In genomic region chr5:150173154-150173553, GRCh38 we compare ENCODE assay signal across 27 cellular contexts. TPM values are rescaled to one million over a fixed set of nuclear protein-coding genes. Genes with fewer than 3 reads are reported as not detected.
DNase-seq lines count a peak whose midpoint lies in the region; ATAC-seq and TF ChIP-seq lines count a peak whose summit lies in the region.
"Had no signal": no experiment of that assay in that cellular context is flagged by ENCODE, and none has a peak within 500 bp of the region (broad histone marks: within the 10 kb centered on the region; RNA-seq: fewer than 3 reads in every experiment).

No MANE protein-coding gene starts in this region.

- H3K9me3 ChIP-seq in IMR-90 (ENCODE audit: control insufficient read depth, insufficient read depth, low read length) (no peaks in the 10 kb centered on the region), mucosa of descending colon (no peaks in the 10 kb centered on the region), transverse colon (no peaks in the 10 kb centered on the region)
- H3K9me3 ChIP-seq: BE2C had no signal

- CTCF ChIA-PET in IMR-90 (lab: Yijun Ruan, JAX) = interaction anchor here (1.0 kb wide), 1 partner anchor 8 kb away, joined by 3 read pairs; no protein-coding TSS in a partner anchor

- no peak overlapping the region for H2BK5ac ChIP-seq in IMR-90 (ENCODE audit: low read depth, low read length, poor library complexity, severe bottlenecking)

- H3K27me3 ChIP-seq in IMR-90 (ENCODE audit: control insufficient read depth, insufficient read depth, low read length) (peaks cover 25% of the 10 kb centered on the region), dorsolateral prefrontal cortex (peaks cover 0 to 4% (median 0%) of the 10 kb centered on the region in 45 donors), transverse colon (no peaks in the 10 kb centered on the region)
- H3K27me3 ChIP-seq: BE2C, MG63 had no signal

- peaks cover 10% of the 10 kb centered on the region for H3K4me1 ChIP-seq in IMR-90 (ENCODE audit: control insufficient read depth, insufficient read depth, low read length)
- H3K4me1 ChIP-seq in mucosa of descending colon (ENCODE audit: low read depth) = peaks cover 69% of the 10 kb centered on the region
- H3K4me1 ChIP-seq in transverse colon = peaks cover 13 to 76% (median 52%) of the 10 kb centered on the region in 4 donors

- H3K56ac ChIP-seq in IMR-90 (ENCODE audit: extremely low read depth, insufficient read depth, low read length) = no peak overlapping the region

- H3K36me3 ChIP-seq in IMR-90 (ENCODE audit: control insufficient read depth, insufficient read depth, low read length) (no peaks in the 10 kb centered on the region), mucosa of descending colon (ENCODE audit: low read depth) (no peaks in the 10 kb centered on the region), transverse colon (peaks cover 0 to 3% (median 0%) of the 10 kb centered on the region in 4 donors)
- H3K36me3 ChIP-seq: BE2C, MG63 had no signal

- H3K79me1 ChIP-seq in IMR-90 (ENCODE audit: low read depth in 1 of 2, low read length in 2 of 2) = no peaks in the 10 kb centered on the region

- no CpG with 5 or more reads among the region's 3 CpGs for WGBS in IMR-90 (ENCODE audit: extremely low coverage in 2 of 2, insufficient read length in 1 of 2), 2 experiments
- WGBS in transverse colon (ENCODE audit: low coverage in 1 of 2), 2 donors = 50 to 58% methylated on average over 2 to 3 of the region's 3 CpGs

- no peak overlapping the region for H4K5ac ChIP-seq in IMR-90 (ENCODE audit: low read depth, low read length)

- H4K91ac ChIP-seq in IMR-90 (ENCODE audit: insufficient read depth, low read depth, low read length) = no peak overlapping the region

- H2AFZ ChIP-seq in IMR-90 (replicated peaks; ENCODE audit: low read length, poor library complexity) = no peak overlapping the region

- H3K4ac ChIP-seq in IMR-90 (ENCODE audit: low read depth, low read length) = no peak overlapping the region

- no peak for TF ChIP-seq RAD21 in IMR-90 (IDR thresholded peaks at IDR 0.05; ENCODE audit: low read length)

- no peak overlapping the region for H3K23ac ChIP-seq in IMR-90 (ENCODE audit: low read depth, low read length)

- in situ Hi-C loops in IMR-90 (cut with MboI; ENCODE audit: low sequenced_read_pairs) (loop anchor here (5.0 kb wide), 1 partner anchor 34 kb away; no protein-coding TSS in a partner anchor), transverse colon (cut with MboI; ENCODE audit: low pct_ligation_motif_present in 1 of 4, low pct_unique_long_range_greater_than_20kb in 1 of 4, low sequenced_read_pairs in 3 of 4) (loop anchor here in 2 of 4 donors (25.0 kb wide), 1 partner anchor 264 kb away; the partner anchor contains the start of gene RPS14 (in 2 of the 2))

- no peak overlapping the region for H3K9ac ChIP-seq in IMR-90 (ENCODE audit: low read depth, low read length)

- POLR2A ChIA-PET in IMR-90 (lab: Charles Lee; ENCODE audit: unreplicated experiment) = no interaction called here

- no peak overlapping the region for H2BK120ac ChIP-seq in IMR-90 (ENCODE audit: low read depth, low read length)

- BruUV-seq in IMR-90 (replicated peaks; lab: Mats Ljungman, UMichigan) = no TSS peak

- no peak overlapping the region for H3K4me2 ChIP-seq in IMR-90 (ENCODE audit: low read depth, low read length)

- no peak overlapping the region for H2AK9ac ChIP-seq in IMR-90 (replicated peaks; ENCODE audit: low read depth, low read length, poor library complexity)

- H3K4me3 ChIP-seq in IMR-90 (ENCODE audit: insufficient read depth, low read depth, low read length) (no peak overlapping the region), dorsolateral prefrontal cortex (no peak overlapping the region), mucosa of descending colon (no peak overlapping the region), transverse colon (no peak overlapping the region)
- H3K4me3 ChIP-seq: MG63 had no signal

- H4K20me1 ChIP-seq in IMR-90 (ENCODE audit: insufficient read depth, low read length) = no peaks in the 10 kb centered on the region

- no peak overlapping the region for H3K18ac ChIP-seq in IMR-90 (ENCODE audit: low read depth, low read length)

- no peak overlapping the region for H2BK15ac ChIP-seq in IMR-90 (ENCODE audit: low read depth, low read length)

- H3K14ac ChIP-seq in IMR-90 (replicated peaks; ENCODE audit: low read depth, low read length) = no peak overlapping the region

- intact Hi-C loops in IMR-90 (cut with micrococcal nuclease) = no loop called here
- intact Hi-C loops in dorsolateral prefrontal cortex (cut with DNase I) = no loop called here
- intact Hi-C loops in mucosa of descending colon (cut with DNase I, micrococcal nuclease) = no loop called here
- intact Hi-C loops in transverse colon (cut with DNase I; ENCODE audit: low total_unique reads) = no loop called here

- H2AK5ac ChIP-seq in IMR-90 (ENCODE audit: low read depth, low read length) = peak overlapping the region; percentile 32; the same call in 1 of the 2 replicates

- H3K9me1 ChIP-seq in IMR-90 (ENCODE audit: insufficient read depth, low read length) = peaks cover 18% of the 10 kb centered on the region

- TF ChIP-seq CTCF in IMR-90 (conservative IDR thresholded peaks at IDR 0.05; ENCODE audit: low read depth, low read length) (no peak), dorsolateral prefrontal cortex (IDR thresholded peaks at IDR 0.05 in 54 of 56, conservative IDR thresholded peaks at IDR 0.05 in 2 of 56; ENCODE audit: low read depth in 1 of 56, partially characterized antibody in 56 of 56) (no peak), mucosa of descending colon (IDR thresholded peaks at IDR 0.05) (no peak), transverse colon (IDR thresholded peaks at IDR 0.05) (no peak)

- no peak overlapping the region for H3K27ac ChIP-seq in IMR-90 (ENCODE audit: insufficient read depth, low read length)
- peak overlapping the region in 42 of 59 donors; percentile 2 to 92 (median 62) for H3K27ac ChIP-seq in dorsolateral prefrontal cortex
- peak overlapping the region; percentile 30 to 62 (median 50) for H3K27ac ChIP-seq in transverse colon
- H3K27ac ChIP-seq: 22Rv1 had no signal

- no peak for DNase-seq in IMR-90
- no peak for DNase-seq in dorsolateral prefrontal cortex
- DNase-seq in mucosa of descending colon = no peak
- no peak for DNase-seq in transverse colon
- DNase-seq in occipital lobe (lab: John Stamatoyannopoulos, UW) = no peak
- DNase-seq in T-helper 9 cell = no peak
- no peak for DNase-seq in amygdala (lab: John Stamatoyannopoulos, UW)
- DNase-seq: BE2C; CD8-positive, alpha-beta memory T cell; DMS 273 treated with DMSO at 0.1 percent for 48 hours; DMS79; EL; GDM1; KG1; MG63; NCI-H1105 treated with DMSO at 0.1 percent for 48 hours; NCI-H146; NCI-H1930; NCI-H2107; NCI-H524; NCI-H748 treated with DMSO at 0.1 percent for 48 hours had no signal

- H2BK20ac ChIP-seq in IMR-90 (ENCODE audit: low read depth, low read length) = no peak overlapping the region

- no peak for TF ChIP-seq POLR2A in IMR-90 (IDR thresholded peaks at IDR 0.05; ENCODE audit: low read depth, low read length)
- no peak for TF ChIP-seq POLR2A in transverse colon (IDR thresholded peaks at IDR 0.05)

- no peak overlapping the region for H4K8ac ChIP-seq in IMR-90 (ENCODE audit: low read depth in 2 of 2, low read length in 2 of 2)

- no peak for ATAC-seq in IMR-90 (ENCODE audit: low read depth)
- ATAC-seq in mucosa of descending colon = peak; percentile 17
- ATAC-seq: HCT116, Right ventricle myocardium inferior had no signal

- no peak for TF ChIP-seq EP300 in transverse colon (IDR thresholded peaks at IDR 0.05; ENCODE audit: low read depth)

- dilution Hi-C loops in IMR-90 (cut with HindIII; ENCODE audit: low sequenced_read_pairs, unreplicated experiment) = no loop called here

TF ChIP-seq in IMR-90, 13 proteins besides CTCF, POLR2A, EP300 and RAD21 (continues in another document):
- TF ChIP-seq CEBPB (IDR thresholded peaks at IDR 0.05; ENCODE audit: low read depth, low read length) = no peak
- TF ChIP-seq MAZ (IDR thresholded peaks at IDR 0.05; ENCODE audit: borderline replicate concordance, low read depth, low read length) = no peak
- no peak for TF ChIP-seq MXI1 (IDR thresholded peaks at IDR 0.05; ENCODE audit: borderline replicate concordance, low read depth, low read length)
- TF ChIP-seq USF2 (IDR thresholded peaks at IDR 0.05; ENCODE audit: low read depth, low read length) = no peak
- TF ChIP-seq FOS (IDR thresholded peaks at IDR 0.05; ENCODE audit: low read depth, low read length) = no peak
- no peak for TF ChIP-seq MAFK (IDR thresholded peaks at IDR 0.05; ENCODE audit: low read depth, low read length)

RNA-seq across cellular contexts. Expression of gene CDX1, which starts 6.6 kb away (rescaled TPM):
- 0.18 TPM in 1 of 2 replicates, not detected in the other for total RNA-seq in IMR-90 (2012; rRNA removed)
- 0.22 and 0.24 TPM in 2 replicates for polyA plus RNA-seq in IMR-90 (2012; rRNA removed)
- polyA plus RNA-seq in IMR-90 (2012; cell fraction: cytosol; rRNA removed) = 0.22 and 0.56 TPM in 2 replicates
- polyA plus RNA-seq in IMR-90 (2012; cell fraction: nucleus; rRNA removed; ENCODE audit: low replicate concordance) = 0.28 and 0.41 TPM in 2 replicates
- total RNA-seq in dorsolateral prefrontal cortex = under 1 TPM in 33 of 120 experiments, not detected in 87; 0.23 to 0.90 (median 0.48) TPM
- 100 to 1,000 TPM; 140 to 306 (median 302) TPM for total RNA-seq in mucosa of descending colon
- total RNA-seq in transverse colon = 100 to 1,000 TPM; 249 to 540 (median 360) TPM
- not detected for total RNA-seq in occipital lobe
- total RNA-seq: CD8-positive, alpha-beta memory T cell; H4; Right ventricle myocardium inferior had no signal
- polyA plus RNA-seq: CD14-positive monocyte; CD8-positive, alpha-beta memory T cell had no signal

RNA-seq across cellular contexts. Expression of gene SLC6A7, which starts 16.7 kb away (rescaled TPM):
- total RNA-seq in IMR-90 (2012; rRNA removed) = under 0.01 TPM in 1 of 2 replicates, not detected in the other
- not detected in 2 replicates for polyA plus RNA-seq in IMR-90 (2012; rRNA removed)
- polyA plus RNA-seq in IMR-90 (2012; cell fraction: cytosol; rRNA removed) = 0.01 TPM in 1 of 2 replicates, not detected in the other
- polyA plus RNA-seq in IMR-90 (2012; cell fraction: nucleus; rRNA removed; ENCODE audit: low replicate concordance) = 0.08 and 0.16 TPM in 2 replicates
- 10 to 100 TPM; 11.5 to 82.1 (median 47.8) TPM for total RNA-seq in dorsolateral prefrontal cortex
- 10 to 100 TPM; 15.2 to 26.4 (median 18.9) TPM for total RNA-seq in mucosa of descending colon
- total RNA-seq in transverse colon = 10 to 100 TPM; 19.5 to 67.7 (median 21.3) TPM
- total RNA-seq in occipital lobe = 0.62 TPM
- total RNA-seq: CD8-positive, alpha-beta memory T cell; H4; Right ventricle myocardium inferior; RPMI7951 had no signal
- polyA plus RNA-seq: CD14-positive monocyte; CD8-positive, alpha-beta memory T cell had no signal

RNA-seq across cellular contexts. Expression of gene PDGFRB, which starts 17.5 kb away (rescaled TPM):
- total RNA-seq in IMR-90 (2012; rRNA removed) = 81.9 and 108 TPM in 2 replicates
- polyA plus RNA-seq in IMR-90 (2012; rRNA removed) = 122 and 124 TPM in 2 replicates
- polyA plus RNA-seq in IMR-90 (2012; cell fraction: cytosol; rRNA removed) = 69.9 and 116 TPM in 2 replicates
- 238 and 330 TPM in 2 replicates for polyA plus RNA-seq in IMR-90 (2012; cell fraction: nucleus; rRNA removed; ENCODE audit: low replicate concordance)
- 100 to 1,000 TPM in 13 of 120 experiments, 10 to 100 TPM in 107; 34.7 to 209 (median 68.0) TPM for total RNA-seq in dorsolateral prefrontal cortex
- 10 to 100 TPM; 13.9 to 61.5 (median 27.1) TPM for total RNA-seq in mucosa of descending colon
- 10 to 100 TPM; 20.2 to 56.3 (median 28.3) TPM for total RNA-seq in transverse colon
- 13.7 TPM for total RNA-seq in occipital lobe

Comparison
In these comparisons a context has a peak if more than half of its experiments do, and no peak if none do; other contexts are left out.
1. RNA of gene CDX1, which starts 6.6 kb away (total RNA-seq): 249 to 540 TPM in transverse colon and 140 to 306 TPM in mucosa of descending colon; 0.23 to 0.90 TPM in dorsolateral prefrontal cortex, 0.18 TPM in IMR-90 and not detected in occipital lobe (single experiment); every median in the first group is over 10 times any median in the second.